Comparison of ENCODE assay signal across 2 cellular contexts in genomic region chr15:58307313-58307961, GRCh38.
TF ChIP-seq lines count a peak whose summit lies in the region.

No MANE protein-coding gene starts in this region.

TF ChIP-seq in A549, 52 proteins besides CTCF, POLR2A, EP300 and RAD21 (continued from another document):
- TF ChIP-seq ELK1 (IDR thresholded peaks at IDR 0.05; ENCODE audit: low read depth, low read length), result no peak
- TF ChIP-seq, protein P1, sequence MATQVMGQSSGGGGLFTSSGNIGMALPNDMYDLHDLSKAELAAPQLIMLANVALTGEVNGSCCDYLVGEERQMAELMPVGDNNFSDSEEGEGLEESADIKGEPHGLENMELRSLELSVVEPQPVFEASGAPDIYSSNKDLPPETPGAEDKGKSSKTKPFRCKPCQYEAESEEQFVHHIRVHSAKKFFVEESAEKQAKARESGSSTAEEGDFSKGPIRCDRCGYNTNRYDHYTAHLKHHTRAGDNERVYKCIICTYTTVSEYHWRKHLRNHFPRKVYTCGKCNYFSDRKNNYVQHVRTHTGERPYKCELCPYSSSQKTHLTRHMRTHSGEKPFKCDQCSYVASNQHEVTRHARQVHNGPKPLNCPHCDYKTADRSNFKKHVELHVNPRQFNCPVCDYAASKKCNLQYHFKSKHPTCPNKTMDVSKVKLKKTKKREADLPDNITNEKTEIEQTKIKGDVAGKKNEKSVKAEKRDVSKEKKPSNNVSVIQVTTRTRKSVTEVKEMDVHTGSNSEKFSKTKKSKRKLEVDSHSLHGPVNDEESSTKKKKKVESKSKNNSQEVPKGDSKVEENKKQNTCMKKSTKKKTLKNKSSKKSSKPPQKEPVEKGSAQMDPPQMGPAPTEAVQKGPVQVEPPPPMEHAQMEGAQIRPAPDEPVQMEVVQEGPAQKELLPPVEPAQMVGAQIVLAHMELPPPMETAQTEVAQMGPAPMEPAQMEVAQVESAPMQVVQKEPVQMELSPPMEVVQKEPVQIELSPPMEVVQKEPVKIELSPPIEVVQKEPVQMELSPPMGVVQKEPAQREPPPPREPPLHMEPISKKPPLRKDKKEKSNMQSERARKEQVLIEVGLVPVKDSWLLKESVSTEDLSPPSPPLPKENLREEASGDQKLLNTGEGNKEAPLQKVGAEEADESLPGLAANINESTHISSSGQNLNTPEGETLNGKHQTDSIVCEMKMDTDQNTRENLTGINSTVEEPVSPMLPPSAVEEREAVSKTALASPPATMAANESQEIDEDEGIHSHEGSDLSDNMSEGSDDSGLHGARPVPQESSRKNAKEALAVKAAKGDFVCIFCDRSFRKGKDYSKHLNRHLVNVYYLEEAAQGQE (IDR thresholded peaks at IDR 0.05), result no peak
- no peak for TF ChIP-seq JUN (IDR thresholded peaks at IDR 0.05)
- TF ChIP-seq PBX3 (IDR thresholded peaks at IDR 0.05), result no peak
- TF ChIP-seq CBX2 (IDR thresholded peaks at IDR 0.05; ENCODE audit: borderline replicate concordance, low read depth), result no peak
- TF ChIP-seq FOSL2 (IDR thresholded peaks at IDR 0.05), result no peak
- no peak for TF ChIP-seq FOSL2 (CRISPR knock-in tag; IDR thresholded peaks at IDR 0.05)
- TF ChIP-seq NR3C1 (IDR thresholded peaks at IDR 0.05), result no peak
- no peak for TF ChIP-seq CHD2 (IDR thresholded peaks at IDR 0.05; ENCODE audit: low read length, partially characterized antibody)
- TF ChIP-seq CEBPB (IDR thresholded peaks at IDR 0.05), result no peak

TF ChIP-seq in WTC11, 78 proteins besides CTCF, POLR2A, EP300 and RAD21 (continued from another document):
- TF ChIP-seq HMGXB4 (CRISPR knock-in tag; IDR thresholded peaks at IDR 0.05) (no peak), ERG (CRISPR knock-in tag; IDR thresholded peaks at IDR 0.05) (no peak), ZBTB21 (CRISPR knock-in tag; IDR thresholded peaks at IDR 0.05; ENCODE audit: borderline replicate concordance) (no peak), FOXP1 (CRISPR knock-in tag; IDR thresholded peaks at IDR 0.05; ENCODE audit: borderline replicate concordance) (no peak), OVOL2 (CRISPR knock-in tag; IDR thresholded peaks at IDR 0.05; ENCODE audit: borderline replicate concordance) (no peak), SMAD3 (CRISPR knock-in tag; IDR thresholded peaks at IDR 0.05; ENCODE audit: borderline replicate concordance) (no peak), FOXJ3 (CRISPR knock-in tag; IDR thresholded peaks at IDR 0.05; ENCODE audit: borderline replicate concordance) (no peak), NR3C1 (CRISPR knock-in tag; conservative IDR thresholded peaks at IDR 0.05; ENCODE audit: low read depth) (no peak), GABPB1 (CRISPR knock-in tag; IDR thresholded peaks at IDR 0.05) (no peak), ZNF121 (CRISPR knock-in tag; IDR thresholded peaks at IDR 0.05) (no peak), NR2C2 (CRISPR knock-in tag; IDR thresholded peaks at IDR 0.05) (no peak), JUN (CRISPR knock-in tag; IDR thresholded peaks at IDR 0.05) (no peak), NFYB (CRISPR knock-in tag; conservative IDR thresholded peaks at IDR 0.05; ENCODE audit: low read depth) (no peak), TEAD1 (CRISPR knock-in tag; IDR thresholded peaks at IDR 0.05) (no peak)
- TF ChIP-seq, protein P2, sequence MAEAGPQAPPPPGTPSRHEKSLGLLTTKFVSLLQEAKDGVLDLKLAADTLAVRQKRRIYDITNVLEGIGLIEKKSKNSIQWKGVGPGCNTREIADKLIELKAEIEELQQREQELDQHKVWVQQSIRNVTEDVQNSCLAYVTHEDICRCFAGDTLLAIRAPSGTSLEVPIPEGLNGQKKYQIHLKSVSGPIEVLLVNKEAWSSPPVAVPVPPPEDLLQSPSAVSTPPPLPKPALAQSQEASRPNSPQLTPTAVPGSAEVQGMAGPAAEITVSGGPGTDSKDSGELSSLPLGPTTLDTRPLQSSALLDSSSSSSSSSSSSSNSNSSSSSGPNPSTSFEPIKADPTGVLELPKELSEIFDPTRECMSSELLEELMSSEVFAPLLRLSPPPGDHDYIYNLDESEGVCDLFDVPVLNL (CRISPR knock-in tag; IDR thresholded peaks at IDR 0.05; ENCODE audit: borderline replicate concordance, low read depth), result no peak
